In the genomic region with DNA sequence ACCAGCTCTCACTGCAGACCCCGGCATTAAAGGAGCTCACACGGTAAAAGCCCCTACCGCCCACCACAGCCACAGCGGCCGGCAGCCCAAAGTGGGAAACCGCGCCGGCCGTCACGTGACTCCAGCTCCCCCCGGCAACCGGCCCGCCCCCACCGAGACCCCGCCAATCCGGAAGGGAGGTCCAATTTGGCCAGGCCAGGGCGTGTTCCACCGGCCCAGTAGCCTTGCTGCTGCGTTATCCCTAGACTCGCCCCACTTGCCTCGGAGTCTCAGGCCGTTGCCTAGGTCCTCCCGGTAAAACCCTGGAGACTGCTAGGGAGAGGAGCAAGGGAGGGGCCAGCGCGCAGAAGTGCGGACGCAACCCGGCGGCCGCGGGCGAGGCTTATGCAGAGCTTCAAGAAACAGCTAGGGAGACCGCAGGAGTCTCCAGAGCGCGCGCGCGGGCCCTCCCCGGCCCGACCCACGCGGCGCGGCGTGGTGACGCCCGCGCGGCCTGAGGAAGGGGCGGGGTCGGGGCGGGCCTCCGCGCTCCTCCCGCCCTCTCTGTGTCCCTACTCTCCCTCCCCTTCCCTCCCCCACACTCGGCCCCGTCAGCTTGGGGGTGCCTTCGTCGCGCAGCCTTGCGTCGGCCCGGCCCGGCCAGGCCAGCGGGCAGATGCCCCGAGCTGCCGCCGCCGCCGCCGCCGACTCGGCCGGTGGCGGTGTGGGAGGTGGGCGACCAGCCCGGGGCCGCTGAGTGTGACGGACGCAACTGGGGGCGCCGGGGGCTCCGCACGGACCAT, we compare ENCODE assay signal across 8 cellular contexts. TPM values are rescaled to one million over a fixed set of nuclear protein-coding genes. Genes with fewer than 3 reads are reported as not detected.
A peak's percentile ranks its signal among the peaks of the same experiment; 100 is the strongest.
DNase-seq lines count a peak whose midpoint lies in the region; ATAC-seq and TF ChIP-seq lines count a peak whose summit lies in the region.

A gene with protein sequence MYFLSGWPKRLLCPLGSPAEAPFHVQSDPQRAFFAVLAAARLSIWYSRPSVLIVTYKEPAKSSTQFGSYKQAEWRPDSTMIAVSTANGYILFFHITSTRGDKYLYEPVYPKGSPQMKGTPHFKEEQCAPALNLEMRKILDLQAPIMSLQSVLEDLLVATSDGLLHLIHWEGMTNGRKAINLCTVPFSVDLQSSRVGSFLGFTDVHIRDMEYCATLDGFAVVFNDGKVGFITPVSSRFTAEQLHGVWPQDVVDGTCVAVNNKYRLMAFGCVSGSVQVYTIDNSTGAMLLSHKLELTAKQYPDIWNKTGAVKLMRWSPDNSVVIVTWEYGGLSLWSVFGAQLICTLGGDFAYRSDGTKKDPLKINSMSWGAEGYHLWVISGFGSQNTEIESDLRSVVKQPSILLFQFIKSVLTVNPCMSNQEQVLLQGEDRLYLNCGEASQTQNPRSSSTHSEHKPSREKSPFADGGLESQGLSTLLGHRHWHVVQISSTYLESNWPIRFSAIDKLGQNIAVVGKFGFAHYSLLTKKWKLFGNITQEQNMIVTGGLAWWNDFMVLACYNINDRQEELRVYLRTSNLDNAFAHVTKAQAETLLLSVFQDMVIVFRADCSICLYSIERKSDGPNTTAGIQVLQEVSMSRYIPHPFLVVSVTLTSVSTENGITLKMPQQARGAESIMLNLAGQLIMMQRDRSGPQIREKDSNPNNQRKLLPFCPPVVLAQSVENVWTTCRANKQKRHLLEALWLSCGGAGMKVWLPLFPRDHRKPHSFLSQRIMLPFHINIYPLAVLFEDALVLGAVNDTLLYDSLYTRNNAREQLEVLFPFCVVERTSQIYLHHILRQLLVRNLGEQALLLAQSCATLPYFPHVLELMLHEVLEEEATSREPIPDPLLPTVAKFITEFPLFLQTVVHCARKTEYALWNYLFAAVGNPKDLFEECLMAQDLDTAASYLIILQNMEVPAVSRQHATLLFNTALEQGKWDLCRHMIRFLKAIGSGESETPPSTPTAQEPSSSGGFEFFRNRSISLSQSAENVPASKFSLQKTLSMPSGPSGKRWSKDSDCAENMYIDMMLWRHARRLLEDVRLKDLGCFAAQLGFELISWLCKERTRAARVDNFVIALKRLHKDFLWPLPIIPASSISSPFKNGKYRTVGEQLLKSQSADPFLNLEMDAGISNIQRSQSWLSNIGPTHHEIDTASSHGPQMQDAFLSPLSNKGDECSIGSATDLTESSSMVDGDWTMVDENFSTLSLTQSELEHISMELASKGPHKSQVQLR (N-terminal part only) (plus strand): TSS at position 578 of the 782 bp plus-strand sequence. CDS start 203 bp downstream, at position 781.

- DNase-seq in GM06990 (ENCODE audit: extremely low read depth, insufficient read length) (peak; percentile 98), HFF-Myc (ENCODE audit: extremely low read depth, low read depth) (peak; percentile 65), NAMALWA (ENCODE audit: low spot score) (peak; percentile 93), SKM-1 (lab: John Stamatoyannopoulos, UW; ENCODE audit: unreplicated experiment) (peak; percentile 87), glomerular endothelial cell (ENCODE audit: extremely low read depth, low read depth, low spot score) (no peak), occipital lobe (lab: John Stamatoyannopoulos, UW) (peak; percentile 89), suprapubic skin (ENCODE audit: low spot score in 2 of 2) (peak; percentile 96)
- DNase-seq in activated naive CD4-positive, alpha-beta T cell treated with anti-CD3 and anti-CD28 coated beads, Interleukin-2, amount 50 U/mL, for 72 hours (ENCODE audit: low spot score in 2 of 2), result peak; percentile 87 to 94

- no peak for TF ChIP-seq EP300 in suprapubic skin (IDR thresholded peaks at IDR 0.05)

- no peaks in the 10 kb centered on the region for H3K9me3 Mint-ChIP-seq in activated naive CD4-positive, alpha-beta T cell treated with anti-CD3 and anti-CD28 coated beads, Interleukin-2, amount 50 U/mL, for 72 hours

- H3K27ac Mint-ChIP-seq in activated naive CD4-positive, alpha-beta T cell treated with anti-CD3 and anti-CD28 coated beads, Interleukin-2, amount 50 U/mL, for 72 hours, result peak within 1 kb of the TSS; percentile 96 to 99

- H3K36me3 ChIP-seq in GM06990 (ENCODE audit: control insufficient read depth, insufficient read depth, low read length) (no peaks in the 10 kb centered on the region), suprapubic skin (no peaks in the 10 kb centered on the region)

- TF ChIP-seq CTCF in GM06990 (IDR thresholded peaks at IDR 0.05; ENCODE audit: insufficient read depth, low read length, poor library complexity, severe bottlenecking) (no peak), HFF-Myc (IDR thresholded peaks at IDR 0.05; ENCODE audit: low read depth, low read length, missing control alignments) (no peak), suprapubic skin (IDR thresholded peaks at IDR 0.05) (no peak)

- H3K9me3 ChIP-seq in suprapubic skin, result no peaks in the 10 kb centered on the region

- H3K4me3 ChIP-seq in GM06990 (replicated peaks; ENCODE audit: low read depth, low read length), result peak within 1 kb of the TSS; percentile 95
- peak within 1 kb of the TSS; percentile 76 for H3K4me3 ChIP-seq in HFF-Myc (replicated peaks; ENCODE audit: low read depth, low read length)
- peak within 1 kb of the TSS; percentile 93 for H3K4me3 ChIP-seq in suprapubic skin

- peaks cover 23 to 29% of the 10 kb centered on the region in 2 donors for H3K36me3 Mint-ChIP-seq in activated naive CD4-positive, alpha-beta T cell treated with anti-CD3 and anti-CD28 coated beads, Interleukin-2, amount 50 U/mL, for 72 hours

- H3K27me3 ChIP-seq in GM06990 (replicated peaks; ENCODE audit: control insufficient read depth, insufficient read depth, low read length), result no peaks in the 10 kb centered on the region
- no peaks in the 10 kb centered on the region for H3K27me3 ChIP-seq in suprapubic skin

- peaks cover 60% of the 10 kb centered on the region for H3K4me1 ChIP-seq in suprapubic skin

- H3K27ac ChIP-seq in suprapubic skin, result peak within 1 kb of the TSS; percentile 99

- peak; percentile 87 to 88 for ATAC-seq in activated naive CD4-positive, alpha-beta T cell treated with anti-CD3 and anti-CD28 coated beads, Interleukin-2, amount 50 U/mL, for 72 hours

- WGBS in suprapubic skin, result 0% methylated on average over 8 of the region's 84 CpGs

- TF ChIP-seq POLR2A in suprapubic skin (IDR thresholded peaks at IDR 0.05), result peak; percentile 75 to 89

RNA-seq across cellular contexts. Expression of the gene that starts here (rescaled TPM):
- total RNA-seq in activated naive CD4-positive, alpha-beta T cell treated with anti-CD3 and anti-CD28 coated beads, Interleukin-2, amount 50 U/mL, for 72 hours, result 10 to 100 TPM; 25.6 to 26.7 TPM
- total RNA-seq in glomerular endothelial cell (23.1 and 36.7 TPM in 2 replicates), occipital lobe (33.4 TPM), suprapubic skin (10 to 100 TPM; 40.5 to 76.0 (median 43.4) TPM)
